In the genomic region with DNA sequence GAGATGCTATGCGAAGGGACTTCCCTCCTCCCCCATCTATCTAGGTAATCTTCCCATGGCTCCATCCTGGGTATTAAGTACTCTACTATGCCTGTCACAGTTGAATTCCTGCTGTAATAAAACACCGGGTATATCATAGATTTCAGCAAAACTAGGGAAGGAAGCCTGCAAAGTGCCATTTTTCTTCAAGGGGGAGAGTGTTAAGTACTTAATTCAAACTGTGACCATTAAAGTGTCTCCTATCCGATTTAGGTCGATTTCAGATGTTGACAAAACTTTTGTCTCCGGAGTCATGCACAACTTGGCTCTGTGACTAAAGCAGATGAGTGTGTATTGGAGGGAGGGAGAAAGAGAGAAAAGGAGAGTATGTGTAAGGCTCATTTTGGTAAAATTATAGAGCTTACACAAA, we compare ENCODE assay signal across 28 cellular contexts. TPM values are rescaled to one million over a fixed set of nuclear protein-coding genes. Genes with fewer than 3 reads are reported as not detected.
A peak's percentile ranks its signal among the peaks of the same experiment; 100 is the strongest.
DNase-seq lines count a peak whose midpoint lies in the region; FAIRE-seq and TF ChIP-seq lines count a peak whose summit lies in the region.
"Had no signal": no experiment of that assay in that cellular context is flagged by ENCODE, and none has a peak within 500 bp of the region (broad histone marks: within the 10 kb centered on the region; RNA-seq: fewer than 3 reads in every experiment).

No MANE protein-coding gene starts in this region.

- no peaks in the 10 kb centered on the region for H3K79me2 ChIP-seq in parathyroid adenoma

- TF ChIP-seq CTCF in kidney (IDR thresholded peaks at IDR 0.05; ENCODE audit: borderline replicate concordance, extremely low read depth, insufficient read depth): no peak
- TF ChIP-seq CTCF in parathyroid adenoma (IDR thresholded peaks at IDR 0.05): no peak

- H3K36me3 ChIP-seq in kidney (ENCODE audit: control insufficient read depth in 1 of 2, insufficient read depth in 2 of 2, low read length in 2 of 2): no peaks in the 10 kb centered on the region
- no peaks in the 10 kb centered on the region for H3K36me3 ChIP-seq in parathyroid adenoma (ENCODE audit: control insufficient read depth, insufficient read depth, low read length)

- H3K27ac Mint-ChIP-seq in activated naive CD4-positive, alpha-beta T cell treated with anti-CD3 and anti-CD28 coated beads for 36 hours: no peak overlapping the region
- H3K27ac Mint-ChIP-seq: activated CD8-positive, alpha-beta T cell treated with anti-CD3 and anti-CD28 coated beads, Interleukin-2, amount 10 ng/mL, durations not matched to agents 7 days and 5 days; CD4-positive, CD25-positive, alpha-beta regulatory T cell; immature natural killer cell; stimulated activated effector memory CD8-positive, alpha-beta T cell treated with anti-CD3 and anti-CD28 coated beads, Interleukin-12 subunit alpha, Interleukin-12 subunit beta, amount 100 ng/mL, for 72 hours; T-helper 1 cell treated with Interleukin-12 subunit alpha and Interleukin-12 subunit beta and Interleukin-4 antibody, amounts not matched to agents 30 μg/mL and 1 μg/mL, for 36 hours had no signal

- CTCF ChIA-PET in activated naive CD4-positive, alpha-beta T cell treated with anti-CD3 and anti-CD28 coated beads for 36 hours (lab: Charles Lee): no interaction called here

- H3K27ac ChIP-seq in kidney (ENCODE audit: low read depth in 2 of 2, low read length in 2 of 2) (peak overlapping the region; percentile 88), parathyroid adenoma (no peak overlapping the region)
- H3K27ac ChIP-seq: epithelial cell of prostate, SK-N-MC had no signal

- no peaks in the 10 kb centered on the region for H3K36me3 Mint-ChIP-seq in activated naive CD4-positive, alpha-beta T cell treated with anti-CD3 and anti-CD28 coated beads for 36 hours (ENCODE audit: low read depth)
- H3K36me3 Mint-ChIP-seq: brain; CD4-positive, CD25-positive, alpha-beta regulatory T cell; stimulated activated effector memory CD8-positive, alpha-beta T cell treated with anti-CD3 and anti-CD28 coated beads, Interleukin-12 subunit alpha, Interleukin-12 subunit beta, amount 100 ng/mL, for 72 hours had no signal

- no peak overlapping the region for H2AFZ ChIP-seq in parathyroid adenoma

- H3K27me3 Mint-ChIP-seq in activated naive CD4-positive, alpha-beta T cell treated with anti-CD3 and anti-CD28 coated beads for 36 hours (ENCODE audit: low read depth): peaks cover 28% of the 10 kb centered on the region

- H3K27me3 ChIP-seq in parathyroid adenoma (ENCODE audit: control insufficient read depth, insufficient read depth, low read length): no peaks in the 10 kb centered on the region

- H3K9ac ChIP-seq in kidney (ENCODE audit: low read length in 2 of 2): peak overlapping the region in 1 of 2 donors; percentile 63
- no peak overlapping the region for H3K9ac ChIP-seq in parathyroid adenoma

- H3K4me1 Mint-ChIP-seq in activated naive CD4-positive, alpha-beta T cell treated with anti-CD3 and anti-CD28 coated beads for 36 hours (ENCODE audit: low read depth): no peaks in the 10 kb centered on the region
- H3K4me1 Mint-ChIP-seq: immature natural killer cell; stimulated activated effector memory CD8-positive, alpha-beta T cell treated with anti-CD3 and anti-CD28 coated beads, Interleukin-12 subunit alpha, Interleukin-12 subunit beta, amount 100 ng/mL, for 72 hours had no signal

- peak overlapping the region; percentile 49 for H3K4me2 ChIP-seq in parathyroid adenoma (ENCODE audit: low read length)

- DNase-seq in RCC 7860 (ENCODE audit: low spot score) (peak; percentile 73), kidney (no peak), HPDE6-E6E7 (ENCODE audit: extremely low spot score) (no peak), NCI-H2029 treated with DMSO at 0.1 percent for 48 hours (lab: John Stamatoyannopoulos, UW) (no peak)
- no peak for DNase-seq in stimulated activated CD4-positive, alpha-beta T cell treated with anti-CD3 and anti-CD28 coated beads, Interleukin-2, amount 100 ng/mL, for 48 hours
- no peak for DNase-seq in activated naive CD4-positive, alpha-beta T cell treated with anti-CD3 and anti-CD28 coated beads for 36 hours
- DNase-seq: activated CD8-positive, alpha-beta T cell treated with anti-CD3 and anti-CD28 coated beads, Interleukin-2, amount 10 ng/mL, durations not matched to agents 7 days and 5 days; activated gamma-delta T cell; activated T-cell treated with anti-CD3 and anti-CD28 coated beads, Interleukin-2, amount 50 U/mL, for 1 hour; CD4-positive, CD25-positive, alpha-beta regulatory T cell; foreskin melanocyte; GOT3; hippocampal formation; immature natural killer cell; NCI-H146; NCI-H2171 treated with DMSO at 0.1 percent for 48 hours; RPMI8226 had no signal

- H3K4me1 ChIP-seq in kidney (ENCODE audit: control insufficient read depth in 1 of 2, insufficient read depth in 1 of 2, low read depth in 1 of 2, low read length in 2 of 2): peaks cover 32% of the 10 kb centered on the region in 2 donors
- no peaks in the 10 kb centered on the region for H3K4me1 ChIP-seq in parathyroid adenoma

- H3K9me3 ChIP-seq in kidney (ENCODE audit: control insufficient read depth in 1 of 2, low read length in 2 of 2): no peaks in the 10 kb centered on the region
- no peaks in the 10 kb centered on the region for H3K9me3 ChIP-seq in parathyroid adenoma (ENCODE audit: control insufficient read depth, low read length)

- FAIRE-seq in RCC 7860 (lab: Jason Lieb, UNC): peak; percentile 69
- no peak for FAIRE-seq in kidney (lab: Jason Lieb, UNC)
- FAIRE-seq: GM18507 had no signal

- H3K9me3 Mint-ChIP-seq in activated naive CD4-positive, alpha-beta T cell treated with anti-CD3 and anti-CD28 coated beads for 36 hours: no peaks in the 10 kb centered on the region
- H3K9me3 Mint-ChIP-seq: immature natural killer cell; stimulated activated effector memory CD8-positive, alpha-beta T cell treated with anti-CD3 and anti-CD28 coated beads, Interleukin-12 subunit alpha, Interleukin-12 subunit beta, amount 100 ng/mL, for 72 hours; T-helper 1 cell treated with Interleukin-12 subunit alpha and Interleukin-12 subunit beta and Interleukin-4 antibody, amounts not matched to agents 30 μg/mL and 1 μg/mL, for 36 hours had no signal

- H3K4me3 ChIP-seq in kidney (ENCODE audit: low read length in 2 of 2) (peak overlapping the region in 1 of 2 donors; percentile 75), parathyroid adenoma (ENCODE audit: low read depth, low read length) (no peak overlapping the region)
- H3K4me3 ChIP-seq: SK-N-MC had no signal

- intact Hi-C loops in kidney (cut with DNase I): no loop called here
- intact Hi-C loops in activated naive CD4-positive, alpha-beta T cell treated with anti-CD3 and anti-CD28 coated beads for 36 hours (cut with micrococcal nuclease): no loop called here

- H3K4me3 Mint-ChIP-seq in activated naive CD4-positive, alpha-beta T cell treated with anti-CD3 and anti-CD28 coated beads for 36 hours: no peak overlapping the region
- H3K4me3 Mint-ChIP-seq: activated CD8-positive, alpha-beta T cell treated with anti-CD3 and anti-CD28 coated beads, Interleukin-2, amount 10 ng/mL, durations not matched to agents 7 days and 5 days; CD4-positive, CD25-positive, alpha-beta regulatory T cell; immature natural killer cell; stimulated activated effector memory CD8-positive, alpha-beta T cell treated with anti-CD3 and anti-CD28 coated beads, Interleukin-12 subunit alpha, Interleukin-12 subunit beta, amount 100 ng/mL, for 72 hours; T-helper 1 cell treated with Interleukin-12 subunit alpha and Interleukin-12 subunit beta and Interleukin-4 antibody, amounts not matched to agents 30 μg/mL and 1 μg/mL, for 36 hours had no signal

RNA-seq across cellular contexts. Expression of gene HOXA4, which starts 4.6 kb away (rescaled TPM):
- total RNA-seq in kidney: 11.2 TPM
- 13.0 TPM for polyA plus RNA-seq in kidney (ENCODE audit: insufficient read depth, low read depth, low replicate concordance)
- under 1 TPM in 1 of 2 experiments, not detected in 1; 0.14 TPM for total RNA-seq in activated naive CD4-positive, alpha-beta T cell treated with anti-CD3 and anti-CD28 coated beads for 36 hours
- total RNA-seq: activated CD8-positive, alpha-beta T cell treated with anti-CD3 and anti-CD28 coated beads, Interleukin-2, amount 10 ng/mL, durations not matched to agents 7 days and 5 days; CD4-positive, CD25-positive, alpha-beta regulatory T cell; G401; temporal lobe had no signal

RNA-seq across cellular contexts. Expression of gene HOXA5, which starts 17.5 kb away (rescaled TPM):
- 38.0 TPM for total RNA-seq in kidney
- 19.4 TPM for polyA plus RNA-seq in kidney (ENCODE audit: insufficient read depth, low read depth, low replicate concordance)
- not detected for total RNA-seq in activated naive CD4-positive, alpha-beta T cell treated with anti-CD3 and anti-CD28 coated beads for 36 hours
- total RNA-seq: activated CD8-positive, alpha-beta T cell treated with anti-CD3 and anti-CD28 coated beads, Interleukin-2, amount 10 ng/mL, durations not matched to agents 7 days and 5 days; CD4-positive, CD25-positive, alpha-beta regulatory T cell; chondrocyte; temporal lobe had no signal
- polyA plus RNA-seq: CD4-positive, CD25-positive, alpha-beta regulatory T cell had no signal

RNA-seq across cellular contexts. Expression of gene HOXA6, which starts 21.6 kb away (rescaled TPM):
- 22.0 TPM for total RNA-seq in kidney
- 1.1 TPM for polyA plus RNA-seq in kidney (ENCODE audit: insufficient read depth, low read depth, low replicate concordance)
- total RNA-seq in activated naive CD4-positive, alpha-beta T cell treated with anti-CD3 and anti-CD28 coated beads for 36 hours: not detected
- total RNA-seq: activated CD8-positive, alpha-beta T cell treated with anti-CD3 and anti-CD28 coated beads, Interleukin-2, amount 10 ng/mL, durations not matched to agents 7 days and 5 days; CD4-positive, CD25-positive, alpha-beta regulatory T cell; chondrocyte; temporal lobe had no signal
- polyA plus RNA-seq: CD4-positive, CD25-positive, alpha-beta regulatory T cell; liver had no signal

RNA-seq across cellular contexts. Expression of gene HOXA2, which starts 23.5 kb away (rescaled TPM):
- 2.9 TPM for total RNA-seq in kidney
- 1.3 TPM for polyA plus RNA-seq in kidney (ENCODE audit: insufficient read depth, low read depth, low replicate concordance)
- total RNA-seq in activated naive CD4-positive, alpha-beta T cell treated with anti-CD3 and anti-CD28 coated beads for 36 hours: not detected
- total RNA-seq: activated CD8-positive, alpha-beta T cell treated with anti-CD3 and anti-CD28 coated beads, Interleukin-2, amount 10 ng/mL, durations not matched to agents 7 days and 5 days; CD4-positive, CD25-positive, alpha-beta regulatory T cell; G401; temporal lobe had no signal
- polyA plus RNA-seq: immature natural killer cell had no signal

RNA-seq across cellular contexts. Expression of gene HOXA3, which starts 26.4 kb away (rescaled TPM):
- total RNA-seq in kidney: 21.2 TPM
- 6.3 TPM for polyA plus RNA-seq in kidney (ENCODE audit: insufficient read depth, low read depth, low replicate concordance)
- not detected for total RNA-seq in activated naive CD4-positive, alpha-beta T cell treated with anti-CD3 and anti-CD28 coated beads for 36 hours
- total RNA-seq: activated CD8-positive, alpha-beta T cell treated with anti-CD3 and anti-CD28 coated beads, Interleukin-2, amount 10 ng/mL, durations not matched to agents 7 days and 5 days; CD4-positive, CD25-positive, alpha-beta regulatory T cell; temporal lobe had no signal

Comparison
In these comparisons a context has a peak if more than half of its experiments do, and no peak if none do; other contexts are left out.
1. RNA of gene HOXA4, which starts 4.6 kb away (total RNA-seq): 11.2 TPM in kidney (single experiment); 0.14 TPM in activated naive CD4-positive, alpha-beta T cell treated with anti-CD3 and anti-CD28 coated beads for 36 hours; every median in the first group is over 10 times any median in the second.
2. RNA of gene HOXA5, which starts 17.5 kb away (total RNA-seq): 38.0 TPM in kidney (single experiment); not detected in activated naive CD4-positive, alpha-beta T cell treated with anti-CD3 and anti-CD28 coated beads for 36 hours; every median in the first group is over 10 times any median in the second.
3. RNA of gene HOXA6, which starts 21.6 kb away (total RNA-seq): 22.0 TPM in kidney (single experiment); not detected in activated naive CD4-positive, alpha-beta T cell treated with anti-CD3 and anti-CD28 coated beads for 36 hours; every median in the first group is over 10 times any median in the second.